Comparison of ENCODE assay signal across 9 cellular contexts in the genomic region with DNA sequence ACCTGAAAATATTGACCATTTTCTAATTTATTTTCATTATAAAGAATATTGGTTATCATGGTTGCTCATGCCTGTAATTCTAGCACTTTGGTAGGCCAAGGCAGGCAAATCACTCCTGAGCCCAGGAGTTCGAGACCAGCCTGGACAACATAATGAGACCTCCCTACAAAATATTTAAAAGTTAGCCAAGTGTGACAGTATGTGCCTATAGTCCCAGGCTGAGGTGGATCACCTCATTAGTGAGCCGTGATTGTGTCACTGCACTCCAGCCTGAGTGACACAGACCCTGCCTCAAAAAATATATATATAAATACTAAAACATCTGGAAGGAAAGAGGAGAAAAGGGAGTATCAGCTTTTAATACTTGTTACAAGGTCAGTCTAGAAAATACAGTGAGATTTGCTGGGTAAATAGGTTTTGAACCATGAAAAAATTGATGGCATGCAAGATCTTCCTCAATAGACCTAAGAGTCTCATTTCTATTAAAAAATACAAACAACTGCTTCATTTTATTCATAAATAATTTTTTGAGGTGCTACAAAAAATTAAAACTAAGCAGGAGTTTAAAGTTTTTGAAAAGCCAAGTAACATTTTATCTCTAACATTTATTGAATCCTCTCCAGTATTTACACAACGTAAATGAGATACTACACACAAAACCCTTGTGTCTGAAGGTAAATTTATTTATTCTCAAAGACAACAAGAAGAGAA. TPM values are rescaled to one million over a fixed set of nuclear protein-coding genes. Genes with fewer than 3 reads are reported as not detected.
DNase-seq lines count a peak whose midpoint lies in the region; ATAC-seq and TF ChIP-seq lines count a peak whose summit lies in the region.
"Had no signal": no experiment of that assay in that cellular context is flagged by ENCODE, and none has a peak within 500 bp of the region (broad histone marks: within the 10 kb centered on the region; RNA-seq: fewer than 3 reads in every experiment).

No MANE protein-coding gene starts in this region.

- H3K36me3 ChIP-seq in SK-N-MC (ENCODE audit: insufficient read depth, low read length) (peaks cover 7% of the 10 kb centered on the region), esophagus squamous epithelium (peaks cover 0 to 13% (median 0%) of the 10 kb centered on the region in 3 donors)

- intact Hi-C loops in esophagus squamous epithelium (cut with DNase I), result no loop called here

- no peaks in the 10 kb centered on the region for H3K27me3 Mint-ChIP-seq in effector memory CD8-positive, alpha-beta T cell
- H3K27me3 Mint-ChIP-seq: central memory CD8-positive, alpha-beta T cell had no signal

- H3K36me3 Mint-ChIP-seq in stimulated activated effector memory CD8-positive, alpha-beta T cell treated with anti-CD3 and anti-CD28 coated beads, Interleukin-12 subunit alpha, Interleukin-12 subunit beta, amount 100 ng/mL, for 72 hours, result peaks cover 76% of the 10 kb centered on the region
- H3K36me3 Mint-ChIP-seq in effector memory CD8-positive, alpha-beta T cell (ENCODE audit: insufficient read depth), result peaks cover 43% of the 10 kb centered on the region

- peaks cover 37 to 100% (median 60%) of the 10 kb centered on the region in 3 donors for H3K4me1 ChIP-seq in esophagus squamous epithelium

- H3K4me3 Mint-ChIP-seq in stimulated activated effector memory CD8-positive, alpha-beta T cell treated with anti-CD3 and anti-CD28 coated beads, Interleukin-12 subunit alpha, Interleukin-12 subunit beta, amount 100 ng/mL, for 72 hours, result peak overlapping the region; percentile 90
- no peak overlapping the region for H3K4me3 Mint-ChIP-seq in effector memory CD8-positive, alpha-beta T cell
- H3K4me3 Mint-ChIP-seq: central memory CD8-positive, alpha-beta T cell had no signal

- H3K27ac ChIP-seq in SK-N-MC (peak overlapping the region; percentile 70), esophagus squamous epithelium (peak overlapping the region; percentile 89 to 99 (median 92))

- H3K4me3 ChIP-seq in SK-N-MC, result no peak overlapping the region
- H3K4me3 ChIP-seq in esophagus squamous epithelium, result no peak overlapping the region

- TF ChIP-seq POLR2A in esophagus squamous epithelium (IDR thresholded peaks at IDR 0.05), result no peak

- no peak for TF ChIP-seq CTCF in esophagus squamous epithelium (IDR thresholded peaks at IDR 0.05)
- TF ChIP-seq CTCF in GM20000 (IDR thresholded peaks at IDR 0.05; ENCODE audit: extremely low read depth, missing control alignments), result no peak

- H3K27me3 ChIP-seq in esophagus squamous epithelium, result no peaks in the 10 kb centered on the region

- peaks cover 70% of the 10 kb centered on the region for H3K4me1 Mint-ChIP-seq in stimulated activated effector memory CD8-positive, alpha-beta T cell treated with anti-CD3 and anti-CD28 coated beads, Interleukin-12 subunit alpha, Interleukin-12 subunit beta, amount 100 ng/mL, for 72 hours
- H3K4me1 Mint-ChIP-seq in effector memory CD8-positive, alpha-beta T cell (ENCODE audit: low read depth in 2 of 2), result peaks cover 46% of the 10 kb centered on the region in 2 donors

- ATAC-seq in stimulated activated effector memory CD8-positive, alpha-beta T cell treated with anti-CD3 and anti-CD28 coated beads, Interleukin-12 subunit alpha, Interleukin-12 subunit beta, amount 100 ng/mL, for 72 hours, result no peak
- no peak for ATAC-seq in effector memory CD8-positive, alpha-beta T cell (replicated peaks)

- DNase-seq in SIG-M5 treated with dmso at 0.1 percent for 504 hours (lab: John Stamatoyannopoulos, UW; ENCODE audit: unreplicated experiment) (peak; percentile 95), SIG-M5 (lab: John Stamatoyannopoulos, UW) (no peak), SK-N-MC (ENCODE audit: low read depth, low spot score) (no peak), esophagus squamous epithelium (lab: John Stamatoyannopoulos, UW) (no peak), GM20000 (ENCODE audit: low spot score) (no peak), KG1 (lab: John Stamatoyannopoulos, UW) (no peak)
- DNase-seq in stimulated activated effector memory CD8-positive, alpha-beta T cell treated with anti-CD3 and anti-CD28 coated beads, Interleukin-12 subunit alpha, Interleukin-12 subunit beta, amount 100 ng/mL, for 72 hours (ENCODE audit: low spot score in 2 of 2), result no peak
- no peak for DNase-seq in effector memory CD8-positive, alpha-beta T cell

- H3K27ac Mint-ChIP-seq in stimulated activated effector memory CD8-positive, alpha-beta T cell treated with anti-CD3 and anti-CD28 coated beads, Interleukin-12 subunit alpha, Interleukin-12 subunit beta, amount 100 ng/mL, for 72 hours, result peak overlapping the region; percentile 99
- peak overlapping the region in 1 of 2 donors; percentile 53 for H3K27ac Mint-ChIP-seq in effector memory CD8-positive, alpha-beta T cell

- H3K9me3 Mint-ChIP-seq in stimulated activated effector memory CD8-positive, alpha-beta T cell treated with anti-CD3 and anti-CD28 coated beads, Interleukin-12 subunit alpha, Interleukin-12 subunit beta, amount 100 ng/mL, for 72 hours, result no peaks in the 10 kb centered on the region
- H3K9me3 Mint-ChIP-seq in effector memory CD8-positive, alpha-beta T cell, result no peaks in the 10 kb centered on the region
- H3K9me3 Mint-ChIP-seq: central memory CD8-positive, alpha-beta T cell had no signal

- no peaks in the 10 kb centered on the region for H3K9me3 ChIP-seq in SK-N-MC (ENCODE audit: low read depth, low read length)
- no peaks in the 10 kb centered on the region for H3K9me3 ChIP-seq in esophagus squamous epithelium

- H3K9ac ChIP-seq in SK-N-MC (ENCODE audit: insufficient read length), result no peak overlapping the region

- WGBS in esophagus squamous epithelium, 2 donors, result 35 to 58% methylated on average over 3 of the region's 3 CpGs

RNA-seq across cellular contexts. Expression of a gene that starts 47.7 kb away (rescaled TPM):
- 10 to 100 TPM in 2 of 4 donors, 1 to 10 TPM in 2; 8.0 to 16.0 (median 12.5) TPM for total RNA-seq in esophagus squamous epithelium

RNA-seq across cellular contexts. Expression of a gene that starts 47.9 kb away (rescaled TPM):
- total RNA-seq in esophagus squamous epithelium, result 10 to 100 TPM; 18.4 to 49.2 (median 25.9) TPM
